In the genomic region with DNA sequence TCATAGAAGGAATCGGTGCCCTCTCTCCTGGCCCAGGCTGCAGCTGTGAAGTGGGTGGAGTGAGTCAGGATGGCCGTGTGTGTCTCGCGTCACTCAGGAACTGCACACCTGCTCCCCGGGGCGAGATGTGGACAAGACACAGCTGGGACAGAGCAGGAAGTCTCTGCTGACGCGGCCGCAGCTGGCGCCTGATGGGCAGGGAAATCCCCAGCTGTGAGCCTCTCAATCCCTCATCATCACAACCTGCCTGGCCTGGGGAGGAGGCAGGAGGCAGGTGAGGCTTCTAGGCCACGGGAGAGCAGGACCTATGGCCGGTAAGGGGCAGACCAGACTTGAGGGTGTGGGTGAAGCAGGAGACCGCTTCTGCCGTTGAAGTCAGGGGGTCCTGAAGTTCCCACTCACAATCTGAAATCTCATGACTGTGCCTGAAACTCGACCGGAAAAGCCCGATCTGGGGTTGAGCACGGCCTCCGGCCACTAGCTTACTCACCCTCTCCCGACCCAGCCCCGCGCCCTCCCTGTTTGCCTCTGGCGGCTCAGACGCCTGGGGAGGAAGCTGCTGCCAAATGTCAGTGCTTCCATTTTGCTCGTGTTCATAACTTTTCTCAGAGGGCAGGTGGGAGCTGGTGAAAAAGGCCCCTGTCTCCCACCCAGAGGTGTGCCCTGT, we compare ENCODE assay signal across 1 cellular context.
A peak's percentile ranks its signal among the peaks of the same experiment; 100 is the strongest.
TF ChIP-seq lines count a peak whose summit lies in the region.

No MANE protein-coding gene starts in this region.

TF ChIP-seq in K562, 482 proteins besides CTCF, POLR2A, EP300 and RAD21 (continued from another document):
- TF ChIP-seq ZBTB33 (CRISPR knock-in tag; IDR thresholded peaks at IDR 0.05) (peak; percentile 66; the same call in 1 of the 2 replicates), ZNF318 (IDR thresholded peaks at IDR 0.05; ENCODE audit: borderline replicate concordance in 1 of 2, low read depth in 1 of 2) (no peak), NELFE (IDR thresholded peaks at IDR 0.05; ENCODE audit: insufficient read depth, insufficient read length) (no peak), BRF2 (IDR thresholded peaks at IDR 0.05; ENCODE audit: borderline replicate concordance, insufficient read depth, insufficient read length) (no peak), HDAC6 (IDR thresholded peaks at IDR 0.05; ENCODE audit: low read depth, low read length) (no peak), KAT8 (IDR thresholded peaks at IDR 0.05; ENCODE audit: low read depth) (no peak), MCM7 (IDR thresholded peaks at IDR 0.05) (no peak), ZNF239 (CRISPR knock-in tag; IDR thresholded peaks at IDR 0.05) (no peak), PHB (CRISPR knock-in tag; IDR thresholded peaks at IDR 0.05) (no peak), MCM3 (IDR thresholded peaks at IDR 0.05) (no peak), SIN3B (IDR thresholded peaks at IDR 0.05; ENCODE audit: low read depth) (no peak), ZBTB34 (CRISPR knock-in tag; IDR thresholded peaks at IDR 0.05) (no peak), ZSCAN29 (IDR thresholded peaks at IDR 0.05) (no peak), CBFA2T2 (conservative IDR thresholded peaks at IDR 0.05) (peak; percentile 58; the same call in 1 of the 2 replicates)
- TF ChIP-seq, protein P1, sequence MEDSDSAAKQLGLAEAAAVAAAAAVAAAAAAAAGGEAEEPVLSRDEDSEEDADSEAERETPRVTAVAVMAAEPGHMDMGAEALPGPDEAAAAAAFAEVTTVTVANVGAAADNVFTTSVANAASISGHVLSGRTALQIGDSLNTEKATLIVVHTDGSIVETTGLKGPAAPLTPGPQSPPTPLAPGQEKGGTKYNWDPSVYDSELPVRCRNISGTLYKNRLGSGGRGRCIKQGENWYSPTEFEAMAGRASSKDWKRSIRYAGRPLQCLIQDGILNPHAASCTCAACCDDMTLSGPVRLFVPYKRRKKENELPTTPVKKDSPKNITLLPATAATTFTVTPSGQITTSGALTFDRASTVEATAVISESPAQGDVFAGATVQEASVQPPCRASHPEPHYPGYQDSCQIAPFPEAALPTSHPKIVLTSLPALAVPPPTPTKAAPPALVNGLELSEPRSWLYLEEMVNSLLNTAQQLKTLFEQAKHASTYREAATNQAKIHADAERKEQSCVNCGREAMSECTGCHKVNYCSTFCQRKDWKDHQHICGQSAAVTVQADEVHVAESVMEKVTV (CRISPR knock-in tag; IDR thresholded peaks at IDR 0.05) = no peak
- TF ChIP-seq, protein P2, sequence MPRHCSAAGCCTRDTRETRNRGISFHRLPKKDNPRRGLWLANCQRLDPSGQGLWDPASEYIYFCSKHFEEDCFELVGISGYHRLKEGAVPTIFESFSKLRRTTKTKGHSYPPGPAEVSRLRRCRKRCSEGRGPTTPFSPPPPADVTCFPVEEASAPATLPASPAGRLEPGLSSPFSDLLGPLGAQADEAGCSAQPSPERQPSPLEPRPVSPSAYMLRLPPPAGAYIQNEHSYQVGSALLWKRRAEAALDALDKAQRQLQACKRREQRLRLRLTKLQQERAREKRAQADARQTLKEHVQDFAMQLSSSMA (CRISPR knock-in tag; IDR thresholded peaks at IDR 0.05) = no peak
